In genomic region chr12:113577464-113578121, GRCh38 we compare ENCODE assay signal across 26 cellular contexts.
DNase-seq lines count a peak whose midpoint lies in the region; ATAC-seq and TF ChIP-seq lines count a peak whose summit lies in the region.
"Had no signal": no experiment of that assay in that cellular context is flagged by ENCODE, and none has a peak within 500 bp of the region (broad histone marks: within the 10 kb centered on the region; RNA-seq: fewer than 3 reads in every experiment).

No MANE protein-coding gene starts in this region.

- CTCF ChIA-PET in WTC11 (lab: Charles Lee), result no interaction called here
- CTCF ChIA-PET in CD4-positive, alpha-beta memory T cell (lab: Charles Lee; ENCODE audit: partially characterized antibody), result no interaction called here

- H3K27ac ChIP-seq in BLaER1 (no peak overlapping the region), MM.1S (ENCODE audit: low read length) (peak overlapping the region; percentile 8; the same call in 1 of the 2 replicates)
- no peak overlapping the region for H3K27ac ChIP-seq in CD4-positive, alpha-beta memory T cell (ENCODE audit: low read depth, low read length)
- H3K27ac ChIP-seq: 22Rv1, GM23248, HL-60 had no signal

- no peaks in the 10 kb centered on the region for H3F3A ChIP-seq in MM.1S (ENCODE audit: insufficient read depth, low read length)

- H3K9ac ChIP-seq in BLaER1, result no peak overlapping the region
- no peak overlapping the region for H3K9ac ChIP-seq in MM.1S (ENCODE audit: low read length)
- H3K9ac ChIP-seq: GM23248, SK-N-SH had no signal

- H3K27ac Mint-ChIP-seq in WTC11, result no peak overlapping the region; the same call in 1 of the 2 replicates
- no peak overlapping the region for H3K27ac Mint-ChIP-seq in CD4-positive, alpha-beta memory T cell
- H3K27ac Mint-ChIP-seq: CD4-positive, CD25-positive, alpha-beta regulatory T cell; IgD-negative memory B cell had no signal

- H3K4me3 Mint-ChIP-seq in WTC11, result no peak overlapping the region
- no peak overlapping the region for H3K4me3 Mint-ChIP-seq in CD4-positive, alpha-beta memory T cell
- H3K4me3 Mint-ChIP-seq: CD4-positive, CD25-positive, alpha-beta regulatory T cell; IgD-negative memory B cell had no signal

- intact Hi-C loops in CD4-positive, alpha-beta memory T cell (cut with micrococcal nuclease), result no loop called here

- H3K27me3 ChIP-seq in BLaER1, result no peaks in the 10 kb centered on the region
- H3K27me3 ChIP-seq in MM.1S (replicated peaks; ENCODE audit: insufficient read depth, low read length), result no peaks in the 10 kb centered on the region
- no peaks in the 10 kb centered on the region for H3K27me3 ChIP-seq in CD4-positive, alpha-beta memory T cell (ENCODE audit: insufficient read depth, low read length)

- no peaks in the 10 kb centered on the region for H3K36me3 ChIP-seq in BLaER1
- H3K36me3 ChIP-seq in MM.1S (replicated peaks; ENCODE audit: insufficient read depth, low read length), result no peaks in the 10 kb centered on the region
- H3K36me3 ChIP-seq in CD4-positive, alpha-beta memory T cell (ENCODE audit: insufficient read depth, low read length), result no peaks in the 10 kb centered on the region
- H3K36me3 ChIP-seq: BE2C had no signal

- H4K20me1 ChIP-seq in BLaER1 (no peaks in the 10 kb centered on the region), MM.1S (ENCODE audit: insufficient read depth, low read length) (no peaks in the 10 kb centered on the region)

- H2AFZ ChIP-seq in MM.1S (ENCODE audit: low read length), result no peak overlapping the region
- H2AFZ ChIP-seq: GM23248 had no signal

- H3K4me2 ChIP-seq in BLaER1 (peak overlapping the region; percentile 47), MM.1S (ENCODE audit: low read depth, low read length) (peak overlapping the region; percentile 13)
- H3K4me2 ChIP-seq: SK-N-SH had no signal

- H3K4me3 ChIP-seq in BLaER1, result no peak overlapping the region
- no peak overlapping the region for H3K4me3 ChIP-seq in MM.1S (ENCODE audit: low read length)
- no peak overlapping the region for H3K4me3 ChIP-seq in CD4-positive, alpha-beta memory T cell (ENCODE audit: low read length in 2 of 2)
- H3K4me3 ChIP-seq: GM23248 had no signal

- peaks cover 28% of the 10 kb centered on the region for H3K4me1 Mint-ChIP-seq in WTC11
- H3K4me1 Mint-ChIP-seq in CD4-positive, alpha-beta memory T cell, result no peaks in the 10 kb centered on the region
- H3K4me1 Mint-ChIP-seq: CD4-positive, CD25-positive, alpha-beta regulatory T cell; IgD-negative memory B cell had no signal

- H3K27me3 Mint-ChIP-seq in WTC11 (ENCODE audit: low read depth), result peaks cover 1% of the 10 kb centered on the region
- H3K27me3 Mint-ChIP-seq in CD4-positive, alpha-beta memory T cell, result peaks cover 11 to 24% of the 10 kb centered on the region in 2 donors

- POLR2A ChIA-PET in WTC11 (lab: Charles Lee), result no interaction called here
- POLR2A ChIA-PET in CD4-positive, alpha-beta memory T cell (lab: Charles Lee; ENCODE audit: partially characterized antibody), result no interaction called here

- TF ChIP-seq CTCF in MM.1S (IDR thresholded peaks at IDR 0.05; ENCODE audit: low read length) (no peak), WTC11 (IDR thresholded peaks at IDR 0.05) (no peak)

- DNase-seq in MM.1S (no peak), WTC11 (ENCODE audit: low spot score) (no peak), left kidney (ENCODE audit: low read depth, low spot score) (peak; percentile 79), SHP77 (lab: John Stamatoyannopoulos, UW) (no peak), NAMALWA (ENCODE audit: low spot score) (no peak)
- no peak for DNase-seq in CD4-positive, alpha-beta memory T cell
- no peak for DNase-seq in activated T-cell treated with anti-CD3 and anti-CD28 coated beads, Interleukin-2, amount 50 U/mL, for 1 hour
- DNase-seq: BE2C; CD4-positive, CD25-positive, alpha-beta regulatory T cell; GM23248; HCEC 1CT; NCI-H1092 treated with DMSO at 0.1 percent for 48 hours; NCI-H1436; NCI-H187; NCI-H2081 treated with DMSO at 0.1 percent for 48 hours; NCI-H2171; NCI-H226; NCI-H510A; NCI-H69; SIG-M5; SK-N-SH; SW 1271 had no signal

- peaks cover 32% of the 10 kb centered on the region for H3K9me3 Mint-ChIP-seq in WTC11
- peaks cover 3 to 24% (median 10%) of the 10 kb centered on the region in 8 donors for H3K9me3 Mint-ChIP-seq in CD4-positive, alpha-beta memory T cell

- peaks cover 18% of the 10 kb centered on the region for H3K9me3 ChIP-seq in BLaER1
- H3K9me3 ChIP-seq in MM.1S (replicated peaks; ENCODE audit: insufficient read depth, low read length), result no peaks in the 10 kb centered on the region
- H3K9me3 ChIP-seq in CD4-positive, alpha-beta memory T cell (ENCODE audit: control insufficient read depth in 1 of 2, low read length in 2 of 2), result no peaks in the 10 kb centered on the region
- H3K9me3 ChIP-seq: BE2C, SK-N-SH had no signal

- no peaks in the 10 kb centered on the region for H3K79me2 ChIP-seq in MM.1S (ENCODE audit: low read length)

- peaks cover 31% of the 10 kb centered on the region for H3K36me3 Mint-ChIP-seq in WTC11
- H3K36me3 Mint-ChIP-seq in CD4-positive, alpha-beta memory T cell, result no peaks in the 10 kb centered on the region
- H3K36me3 Mint-ChIP-seq: CD4-positive, CD25-positive, alpha-beta regulatory T cell; IgD-negative memory B cell had no signal

- H3K9me2 ChIP-seq in MM.1S (replicated peaks; ENCODE audit: insufficient read depth, low read length), result no peaks in the 10 kb centered on the region
- H3K9me2 ChIP-seq: SK-N-SH had no signal

- ATAC-seq in WTC11, result peak; percentile 57

- peaks cover 11% of the 10 kb centered on the region for H3K4me1 ChIP-seq in BLaER1
- H3K4me1 ChIP-seq in MM.1S (ENCODE audit: low read length), result peaks cover 14% of the 10 kb centered on the region; the same call in 1 of the 2 replicates
- no peaks in the 10 kb centered on the region for H3K4me1 ChIP-seq in CD4-positive, alpha-beta memory T cell (ENCODE audit: insufficient read depth, low read length)
- H3K4me1 ChIP-seq: BE2C had no signal

TF ChIP-seq in WTC11, 78 proteins besides CTCF, POLR2A, EP300 and RAD21:
- TF ChIP-seq HMGA2 (CRISPR knock-in tag; IDR thresholded peaks at IDR 0.05) (no peak), ZNF532 (CRISPR knock-in tag; IDR thresholded peaks at IDR 0.05; ENCODE audit: borderline replicate concordance) (no peak), TCF7 (CRISPR knock-in tag; IDR thresholded peaks at IDR 0.05; ENCODE audit: low read depth) (no peak), ZNF232 (CRISPR knock-in tag; IDR thresholded peaks at IDR 0.05) (no peak), GTF2I (CRISPR knock-in tag; conservative IDR thresholded peaks at IDR 0.05) (no peak), ELF4 (CRISPR knock-in tag; IDR thresholded peaks at IDR 0.05; ENCODE audit: low read depth) (no peak)
- TF ChIP-seq, protein P1, sequence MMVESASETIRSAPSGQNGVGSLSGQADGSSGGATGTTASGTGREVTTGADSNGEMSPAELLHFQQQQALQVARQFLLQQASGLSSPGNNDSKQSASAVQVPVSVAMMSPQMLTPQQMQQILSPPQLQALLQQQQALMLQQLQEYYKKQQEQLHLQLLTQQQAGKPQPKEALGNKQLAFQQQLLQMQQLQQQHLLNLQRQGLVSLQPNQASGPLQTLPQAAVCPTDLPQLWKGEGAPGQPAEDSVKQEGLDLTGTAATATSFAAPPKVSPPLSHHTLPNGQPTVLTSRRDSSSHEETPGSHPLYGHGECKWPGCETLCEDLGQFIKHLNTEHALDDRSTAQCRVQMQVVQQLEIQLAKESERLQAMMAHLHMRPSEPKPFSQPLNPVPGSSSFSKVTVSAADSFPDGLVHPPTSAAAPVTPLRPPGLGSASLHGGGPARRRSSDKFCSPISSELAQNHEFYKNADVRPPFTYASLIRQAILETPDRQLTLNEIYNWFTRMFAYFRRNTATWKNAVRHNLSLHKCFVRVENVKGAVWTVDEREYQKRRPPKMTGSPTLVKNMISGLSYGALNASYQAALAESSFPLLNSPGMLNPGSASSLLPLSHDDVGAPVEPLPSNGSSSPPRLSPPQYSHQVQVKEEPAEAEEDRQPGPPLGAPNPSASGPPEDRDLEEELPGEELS (CRISPR knock-in tag; IDR thresholded peaks at IDR 0.05), result no peak
